In the genomic region with DNA sequence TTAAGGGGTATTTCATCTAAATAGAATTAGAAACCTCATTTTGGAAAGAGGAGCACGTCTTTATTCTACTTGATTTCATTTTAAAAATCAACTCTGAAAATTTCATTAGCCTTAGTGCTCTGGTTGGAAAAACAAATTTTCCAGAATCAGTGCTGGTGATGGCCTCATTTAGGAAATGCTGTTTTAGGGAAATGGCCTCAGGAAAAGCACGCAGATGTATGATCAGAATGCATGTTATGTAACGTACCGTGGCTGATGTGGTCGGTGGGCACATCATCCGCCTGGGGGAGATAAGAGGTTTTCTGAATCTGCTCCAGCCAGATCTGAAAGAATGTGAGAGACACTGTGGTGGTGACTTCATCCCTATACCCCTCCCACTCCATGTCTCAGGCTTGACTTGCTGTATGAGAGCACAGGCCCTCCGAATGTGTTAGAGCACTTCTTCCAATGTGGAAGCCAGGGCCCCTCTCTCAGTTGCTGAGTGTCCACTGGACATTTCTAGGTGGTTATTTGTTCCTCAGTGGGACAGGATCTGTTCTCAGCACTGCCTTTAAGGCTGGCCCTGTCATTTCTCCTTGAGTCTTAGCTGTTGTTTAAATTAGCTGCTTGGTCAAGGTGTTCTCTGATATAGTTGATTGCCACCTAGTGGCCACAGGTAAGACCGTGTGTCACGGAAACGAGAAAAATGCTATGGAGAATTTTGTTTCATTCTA, we compare ENCODE assay signal across 8 cellular contexts.
DNase-seq lines count a peak whose midpoint lies in the region; ATAC-seq, FAIRE-seq and TF ChIP-seq lines count a peak whose summit lies in the region.

No MANE protein-coding gene starts in this region.

- no peak overlapping the region for H3K27ac ChIP-seq in RWPE1

- ATAC-seq in GM21367 (IDR thresholded peaks at IDR 0.05; ENCODE audit: unreplicated experiment), result peak; percentile 81

- FAIRE-seq in HTR-8/SVneo (lab: Jason Lieb, UNC), result peak; percentile 60

- CTCF ChIA-PET in RWPE1 (lab: Yijun Ruan, JAX), result interaction anchor here (0.5 to 3.0 kb wide), 27 partner anchors 12 to 260 kb away, joined by 3 to 26 read pairs (median 4); a partner anchor contains a TSS

- peak; percentile 91 for TF ChIP-seq CTCF in RWPE1 (conservative IDR thresholded peaks at IDR 0.05; ENCODE audit: low read depth)

- POLR2A ChIA-PET in RWPE1 (lab: Yijun Ruan, JAX; ENCODE audit: low non-redundant PET), result no interaction called here

- DNase-seq in Daoy (ENCODE audit: low read depth), result peak; percentile 79
- DNase-seq in HTR-8/SVneo (ENCODE audit: insufficient read length, low spot score), result peak; percentile 68
- DNase-seq in RWPE1 (ENCODE audit: low spot score), result peak; percentile 85
- peak; percentile 53 for DNase-seq in amniotic stem cell (lab: John Stamatoyannopoulos, UW)
- DNase-seq in iPS-NIHi11 (ENCODE audit: low spot score), result peak; percentile 75
- peak in 2 of 3 donors; percentile 14 to 50 for DNase-seq in stimulated activated CD4-positive, alpha-beta T cell treated with anti-CD3 and anti-CD28 coated beads, Interleukin-12 subunit alpha, Interleukin-12 subunit beta, amount 100 ng/mL, for 48 hours (ENCODE audit: low read depth in 2 of 3, low spot score in 1 of 3)
- DNase-seq in putamen (ENCODE audit: low spot score), result no peak
